In the genomic region with DNA sequence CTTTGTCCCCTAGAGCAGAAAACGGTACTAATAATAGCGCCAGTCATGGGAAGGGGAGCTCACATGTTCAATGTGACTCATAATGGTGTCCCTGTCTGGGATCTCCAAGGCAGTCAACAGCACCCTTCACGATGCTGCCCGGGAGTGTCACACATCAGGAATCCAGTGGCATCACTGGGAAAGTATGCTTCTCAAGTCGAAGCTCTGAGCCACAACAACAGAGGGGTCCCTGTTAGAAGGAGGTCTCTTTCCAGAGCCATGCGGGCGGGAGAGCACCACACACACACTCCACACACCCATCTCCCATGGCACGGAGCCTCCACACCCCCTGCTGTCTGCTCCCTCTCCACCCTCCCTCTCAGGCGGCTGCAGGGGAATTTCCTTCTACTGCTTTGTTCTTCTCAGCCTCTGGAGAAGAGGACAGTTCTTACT, we compare ENCODE assay signal across 7 cellular contexts.
A peak's percentile ranks its signal among the peaks of the same experiment; 100 is the strongest.
DNase-seq lines count a peak whose midpoint lies in the region; ATAC-seq, FAIRE-seq and TF ChIP-seq lines count a peak whose summit lies in the region.

No MANE protein-coding gene starts in this region.

- no peak overlapping the region; the same call in 1 of the 2 replicates for H4K5ac ChIP-seq in IMR-90 (ENCODE audit: low read depth, low read length)

- peak overlapping the region; percentile 71 for H2BK5ac ChIP-seq in IMR-90 (ENCODE audit: low read depth, low read length, poor library complexity, severe bottlenecking)

- no peak overlapping the region for H2AFZ ChIP-seq in IMR-90 (replicated peaks; ENCODE audit: low read length, poor library complexity)

- H3K14ac ChIP-seq in IMR-90 (replicated peaks; ENCODE audit: low read depth, low read length) = peak overlapping the region; percentile 23

- no peaks in the 10 kb centered on the region for H3K27me3 Mint-ChIP-seq in activated T-helper 1 cell treated with anti-CD3 and anti-CD28 coated beads, Interleukin-12 subunit alpha, Interleukin-12 subunit beta, Interleukin-2, Interleukin-4 antibody, amounts not matched to agents 30 ng/mL and 10 ng/mL and 1 ng/mL, durations not matched to agents 14 hours and 24 hours and 36 hours (ENCODE audit: insufficient read depth)

- H3K36me3 ChIP-seq in IMR-90 (ENCODE audit: control insufficient read depth, insufficient read depth, low read length) = peaks cover 28% of the 10 kb centered on the region
- H3K36me3 ChIP-seq in small intestine (ENCODE audit: control insufficient read depth in 2 of 2, insufficient read depth in 2 of 2, low read length in 2 of 2) = peaks cover 0 to 13% of the 10 kb centered on the region in 2 donors
- H3K36me3 ChIP-seq in HAP-1 (replicated peaks) = no peaks in the 10 kb centered on the region

- peak overlapping the region; percentile 83 for H2BK120ac ChIP-seq in IMR-90 (ENCODE audit: low read depth, low read length)

- peak overlapping the region; percentile 81 for H3K23ac ChIP-seq in IMR-90 (ENCODE audit: low read depth, low read length)

- peak overlapping the region; percentile 19; the same call in 1 of the 2 replicates for H3K56ac ChIP-seq in IMR-90 (ENCODE audit: extremely low read depth, insufficient read depth, low read length)

- no peak; the same call in 1 of the 2 replicates for TF ChIP-seq POLR2A in IMR-90 (IDR thresholded peaks at IDR 0.05; ENCODE audit: low read depth, low read length)

- dilution Hi-C loops in IMR-90 (cut with HindIII; ENCODE audit: low sequenced_read_pairs, unreplicated experiment) = no loop called here

- 0 out of 2 replicates have a peak overlapping the region, but pooled peaks have one; percentile 4 for H3K9ac ChIP-seq in IMR-90 (ENCODE audit: low read depth, low read length)

- peak overlapping the region; percentile 84 for H2AK9ac ChIP-seq in IMR-90 (replicated peaks; ENCODE audit: low read depth, low read length, poor library complexity)

- H4K91ac ChIP-seq in IMR-90 (ENCODE audit: insufficient read depth, low read depth, low read length) = peak overlapping the region; percentile 64; the same call in 1 of the 2 replicates

- POLR2A ChIA-PET in IMR-90 (lab: Charles Lee; ENCODE audit: unreplicated experiment) = no interaction called here

- H4K8ac ChIP-seq in IMR-90 (ENCODE audit: low read depth in 2 of 2, low read length in 2 of 2) = peak overlapping the region in 1 of 2 experiments; percentile 41; a peak in 2 of 4 replicates

- H3K4me3 Mint-ChIP-seq in activated T-helper 1 cell treated with anti-CD3 and anti-CD28 coated beads, Interleukin-12 subunit alpha, Interleukin-12 subunit beta, Interleukin-2, Interleukin-4 antibody, amounts not matched to agents 30 ng/mL and 10 ng/mL and 1 ng/mL, durations not matched to agents 14 hours and 24 hours and 36 hours = peak overlapping the region; percentile 83

- no TSS peak for BruUV-seq in IMR-90 (replicated peaks; lab: Mats Ljungman, UMichigan)

- H3K4ac ChIP-seq in IMR-90 (ENCODE audit: low read depth, low read length) = peak overlapping the region; percentile 80

- H3K9me3 ChIP-seq in IMR-90 (ENCODE audit: control insufficient read depth, insufficient read depth, low read length) (no peaks in the 10 kb centered on the region), small intestine (ENCODE audit: control insufficient read depth, low read depth) (no peaks in the 10 kb centered on the region), HAP-1 (no peaks in the 10 kb centered on the region)

- H3K18ac ChIP-seq in IMR-90 (ENCODE audit: low read depth, low read length) = peak overlapping the region; percentile 37; the same call in 1 of the 2 replicates

- H2BK15ac ChIP-seq in IMR-90 (ENCODE audit: low read depth, low read length) = 0 out of 3 replicates have a peak overlapping the region, but pooled peaks have one; percentile 64

- CTCF ChIA-PET in IMR-90 (lab: Yijun Ruan, JAX) = interaction anchor here (0.7 to 1.1 kb wide), 2 partner anchors 9 to 168 kb away, joined by 3 read pairs; no protein-coding TSS in a partner anchor

- peak overlapping the region; percentile 6 for H3K4me2 ChIP-seq in IMR-90 (ENCODE audit: low read depth, low read length)

- H3K9me3 Mint-ChIP-seq in activated T-helper 1 cell treated with anti-CD3 and anti-CD28 coated beads, Interleukin-12 subunit alpha, Interleukin-12 subunit beta, Interleukin-2, Interleukin-4 antibody, amounts not matched to agents 30 ng/mL and 10 ng/mL and 1 ng/mL, durations not matched to agents 14 hours and 24 hours and 36 hours = no peaks in the 10 kb centered on the region

- peak overlapping the region; percentile 76 for H2BK20ac ChIP-seq in IMR-90 (ENCODE audit: low read depth, low read length)

- H3K9me1 ChIP-seq in IMR-90 (ENCODE audit: insufficient read depth, low read length) = peaks cover 40% of the 10 kb centered on the region

- H3K27ac Mint-ChIP-seq in activated T-helper 1 cell treated with anti-CD3 and anti-CD28 coated beads, Interleukin-12 subunit alpha, Interleukin-12 subunit beta, Interleukin-2, Interleukin-4 antibody, amounts not matched to agents 30 ng/mL and 10 ng/mL and 1 ng/mL, durations not matched to agents 14 hours and 24 hours and 36 hours = peak overlapping the region; percentile 95

- peaks cover 98% of the 10 kb centered on the region for H3K4me1 Mint-ChIP-seq in activated T-helper 1 cell treated with anti-CD3 and anti-CD28 coated beads, Interleukin-12 subunit alpha, Interleukin-12 subunit beta, Interleukin-2, Interleukin-4 antibody, amounts not matched to agents 30 ng/mL and 10 ng/mL and 1 ng/mL, durations not matched to agents 14 hours and 24 hours and 36 hours (ENCODE audit: low read depth)

- TF ChIP-seq RAD21 in IMR-90 (IDR thresholded peaks at IDR 0.05; ENCODE audit: low read length) = peak; percentile 68

- no peak overlapping the region for H3K4me3 ChIP-seq in IMR-90 (ENCODE audit: insufficient read depth, low read depth, low read length)
- H3K4me3 ChIP-seq in small intestine (ENCODE audit: low read depth in 1 of 2, low read length in 2 of 2) = no peak overlapping the region
- no peak overlapping the region for H3K4me3 ChIP-seq in HAP-1

- intact Hi-C loops in IMR-90 (cut with micrococcal nuclease) = no loop called here
- intact Hi-C loops in activated T-helper 1 cell treated with anti-CD3 and anti-CD28 coated beads, Interleukin-12 subunit alpha, Interleukin-12 subunit beta, Interleukin-2, Interleukin-4 antibody, amounts not matched to agents 30 ng/mL and 10 ng/mL and 1 ng/mL, durations not matched to agents 14 hours and 24 hours and 36 hours (cut with micrococcal nuclease) = loop anchor here (1.0 kb wide), 2 partner anchors 8 to 165 kb away; no protein-coding TSS in a partner anchor

- peak; percentile 45 for TF ChIP-seq CTCF in IMR-90 (conservative IDR thresholded peaks at IDR 0.05; ENCODE audit: low read depth, low read length)

- H3K4me1 ChIP-seq in IMR-90 (ENCODE audit: control insufficient read depth, insufficient read depth, low read length) = peaks cover 32% of the 10 kb centered on the region
- peaks cover 6 to 36% of the 10 kb centered on the region in 2 donors for H3K4me1 ChIP-seq in small intestine (ENCODE audit: control insufficient read depth in 2 of 2, insufficient read depth in 1 of 2, low read depth in 1 of 2, low read length in 1 of 2)
- no peaks in the 10 kb centered on the region for H3K4me1 ChIP-seq in HAP-1

- WGBS in IMR-90 (ENCODE audit: extremely low coverage in 2 of 2, insufficient read length in 1 of 2), 2 experiments = 0% methylated on average over 3 of the region's 9 CpGs; no CpG with 5 or more reads in 1 of the 2 experiments
- 42 to 51% (median 47%) methylated on average over 9 of the region's 9 CpGs for WGBS in small intestine, 3 donors

- ATAC-seq in IMR-90 (ENCODE audit: low read depth) (peak; percentile 81), esophagus mucosa (no peak), HG03342 (IDR thresholded peaks at IDR 0.05; ENCODE audit: unreplicated experiment) (no peak)

- in situ Hi-C loops in IMR-90 (cut with MboI; ENCODE audit: low sequenced_read_pairs) = no loop called here
- in situ Hi-C loops in HAP-1 (cut with MboI; ENCODE audit: low sequenced_read_pairs) = no loop called here

- DNase-seq in IMR-90 = peak; percentile 100
- no peak for DNase-seq in activated T-helper 1 cell treated with anti-CD3 and anti-CD28 coated beads, Interleukin-12 subunit alpha, Interleukin-12 subunit beta, Interleukin-2, Interleukin-4 antibody, amounts not matched to agents 30 ng/mL and 10 ng/mL and 1 ng/mL, durations not matched to agents 14 hours and 24 hours and 36 hours (ENCODE audit: low spot score)
- DNase-seq in glomerular visceral epithelial cell (ENCODE audit: extremely low spot score) = peak; percentile 98
- DNase-seq in small intestine = no peak
- DNase-seq in HAP-1 (ENCODE audit: low spot score in 2 of 2) = no peak

- H4K20me1 ChIP-seq in IMR-90 (ENCODE audit: insufficient read depth, low read length) = peaks cover 39% of the 10 kb centered on the region

- H3K36me3 Mint-ChIP-seq in activated T-helper 1 cell treated with anti-CD3 and anti-CD28 coated beads, Interleukin-12 subunit alpha, Interleukin-12 subunit beta, Interleukin-2, Interleukin-4 antibody, amounts not matched to agents 30 ng/mL and 10 ng/mL and 1 ng/mL, durations not matched to agents 14 hours and 24 hours and 36 hours (ENCODE audit: low read depth) = peaks cover 88% of the 10 kb centered on the region

- no peak for FAIRE-seq in small intestine (lab: Jason Lieb, UNC)

- H3K27ac ChIP-seq in IMR-90 (ENCODE audit: insufficient read depth, low read length) (peak overlapping the region; percentile 10), small intestine (ENCODE audit: low read depth in 1 of 2, low read length in 1 of 2) (peak overlapping the region; percentile 59 to 76)

- H2AK5ac ChIP-seq in IMR-90 (ENCODE audit: low read depth, low read length) = peak overlapping the region; percentile 95

- peaks cover 51 to 87% of the 10 kb centered on the region in 2 experiments for H3K79me1 ChIP-seq in IMR-90 (ENCODE audit: low read depth in 1 of 2, low read length in 2 of 2)

- H3K27me3 ChIP-seq in IMR-90 (ENCODE audit: control insufficient read depth, insufficient read depth, low read length) = no peaks in the 10 kb centered on the region
- no peaks in the 10 kb centered on the region for H3K27me3 ChIP-seq in small intestine (ENCODE audit: control insufficient read depth in 2 of 2, insufficient read depth in 2 of 2, low read length in 2 of 2)
- H3K27me3 ChIP-seq in HAP-1 (ENCODE audit: low read depth) = no peaks in the 10 kb centered on the region

TF ChIP-seq in IMR-90, 13 proteins besides CTCF, POLR2A, EP300 and RAD21 (continues in another document):
- TF ChIP-seq, protein P1, sequence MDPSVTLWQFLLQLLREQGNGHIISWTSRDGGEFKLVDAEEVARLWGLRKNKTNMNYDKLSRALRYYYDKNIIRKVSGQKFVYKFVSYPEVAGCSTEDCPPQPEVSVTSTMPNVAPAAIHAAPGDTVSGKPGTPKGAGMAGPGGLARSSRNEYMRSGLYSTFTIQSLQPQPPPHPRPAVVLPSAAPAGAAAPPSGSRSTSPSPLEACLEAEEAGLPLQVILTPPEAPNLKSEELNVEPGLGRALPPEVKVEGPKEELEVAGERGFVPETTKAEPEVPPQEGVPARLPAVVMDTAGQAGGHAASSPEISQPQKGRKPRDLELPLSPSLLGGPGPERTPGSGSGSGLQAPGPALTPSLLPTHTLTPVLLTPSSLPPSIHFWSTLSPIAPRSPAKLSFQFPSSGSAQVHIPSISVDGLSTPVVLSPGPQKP (IDR thresholded peaks at IDR 0.05; ENCODE audit: borderline replicate concordance, low read depth, low read length) = no peak
- TF ChIP-seq MAFK (IDR thresholded peaks at IDR 0.05; ENCODE audit: low read depth, low read length) (no peak), CHD1 (IDR thresholded peaks at IDR 0.05; ENCODE audit: low read depth, low read length) (no peak)

Comparison
In these comparisons a context has a peak if more than half of its experiments do, and no peak if none do; other contexts are left out.
1. DNase-seq: peak in IMR-90 (single experiment) and glomerular visceral epithelial cell (single experiment); none in activated T-helper 1 cell treated with anti-CD3 and anti-CD28 coated beads, Interleukin-12 subunit alpha, Interleukin-12 subunit beta, Interleukin-2, Interleukin-4 antibody, amounts not matched to agents 30 ng/mL and 10 ng/mL and 1 ng/mL, durations not matched to agents 14 hours and 24 hours and 36 hours (single experiment), small intestine (single experiment) and HAP-1 (0 of 2).